ENCODE assay signal across 15 cellular contexts in genomic region chr13:102328909-102329308, GRCh38.
DNase-seq lines count a peak whose midpoint lies in the region; ATAC-seq lines count a peak whose summit lies in the region.
"Had no signal": no experiment of that assay in that cellular context is flagged by ENCODE, and none has a peak within 500 bp of the region (broad histone marks: within the 10 kb centered on the region; RNA-seq: fewer than 3 reads in every experiment).

No MANE protein-coding gene starts in this region.

- ATAC-seq in GM18502 (IDR thresholded peaks at IDR 0.05; ENCODE audit: poor library complexity, unreplicated experiment): peak; percentile 79
- peak; percentile 72 for ATAC-seq in GM19397 (IDR thresholded peaks at IDR 0.05; ENCODE audit: unreplicated experiment)
- peak; percentile 71 for ATAC-seq in HG02678 (IDR thresholded peaks at IDR 0.05; ENCODE audit: unreplicated experiment)
- ATAC-seq in HG03521 (IDR thresholded peaks at IDR 0.05; ENCODE audit: unreplicated experiment): peak; percentile 65
- ATAC-seq: K562 had no signal

- no peak for DNase-seq in HK-2 (ENCODE audit: unreplicated experiment)
- no peak for DNase-seq in iPS-NIHi7 (ENCODE audit: extremely low spot score)
- DNase-seq in RPMI8226: no peak
- DNase-seq in NCI-H2196 treated with DMSO at 0.1 percent for 48 hours (lab: John Stamatoyannopoulos, UW; ENCODE audit: unreplicated experiment): no peak
- DNase-seq: activated CD4-positive, alpha-beta T cell treated with anti-CD3 and anti-CD28 coated beads, Interleukin-2, amount 10 ng/mL, durations not matched to agents 24 days and 14 days; activated naive CD4-positive, alpha-beta T cell treated with anti-CD3 and anti-CD28 coated beads for 36 hours; HFFc6; NCI-H2029 treated with DMSO at 0.1 percent for 48 hours; nucleus accumbens; uterus had no signal
